ENCODE assay signal across 12 cellular contexts in genomic region chr9:87270241-87271234, GRCh38.
DNase-seq lines count a peak whose midpoint lies in the region; TF ChIP-seq lines count a peak whose summit lies in the region.
"Had no signal": no experiment of that assay in that cellular context is flagged by ENCODE, and none has a peak within 500 bp of the region (broad histone marks: within the 10 kb centered on the region; RNA-seq: fewer than 3 reads in every experiment).

No MANE protein-coding gene starts in this region.

- no peak overlapping the region for H3K4me3 Mint-ChIP-seq in nephron progenitor cell
- H3K4me3 Mint-ChIP-seq: activated CD4-positive, alpha-beta T cell treated with anti-CD3 and anti-CD28 coated beads for 36 hours had no signal

- WGBS in stomach, 5 donors = 28 to 38% (median 31%) methylated on average over 24 of the region's 24 CpGs
- WGBS in esophagus squamous epithelium, 2 donors = 43 to 53% methylated on average over 20 to 24 of the region's 24 CpGs

- no peaks in the 10 kb centered on the region for H3K36me3 Mint-ChIP-seq in nephron progenitor cell (ENCODE audit: low read depth)

- no peak for TF ChIP-seq EP300 in stomach (IDR thresholded peaks at IDR 0.05)

- peak overlapping the region; percentile 46 for H3K4me3 ChIP-seq in SJCRH30
- peak overlapping the region in 1 of 4 donors; percentile 22 for H3K4me3 ChIP-seq in stomach
- peak overlapping the region in 1 of 4 donors; percentile 5 for H3K4me3 ChIP-seq in esophagus squamous epithelium
- H3K4me3 ChIP-seq: BLaER1 had no signal

- TF ChIP-seq CTCF in AG09319 (IDR thresholded peaks at IDR 0.05; ENCODE audit: low read depth, low read length) = no peak
- TF ChIP-seq CTCF in nephron progenitor cell (IDR thresholded peaks at IDR 0.05) = no peak
- TF ChIP-seq CTCF in stomach (IDR thresholded peaks at IDR 0.05) = no peak
- no peak for TF ChIP-seq CTCF in esophagus squamous epithelium (IDR thresholded peaks at IDR 0.05)

- H3K4me1 ChIP-seq in SJCRH30 = peaks cover 36% of the 10 kb centered on the region
- H3K4me1 ChIP-seq in stomach = peaks cover 0 to 26% (median 16%) of the 10 kb centered on the region in 4 donors
- peaks cover 0 to 44% (median 32%) of the 10 kb centered on the region in 3 donors for H3K4me1 ChIP-seq in esophagus squamous epithelium
- H3K4me1 ChIP-seq: parathyroid adenoma had no signal

- H3K36me3 ChIP-seq in SJCRH30 = no peaks in the 10 kb centered on the region
- no peaks in the 10 kb centered on the region for H3K36me3 ChIP-seq in stomach
- no peaks in the 10 kb centered on the region for H3K36me3 ChIP-seq in esophagus squamous epithelium
- H3K36me3 ChIP-seq: BLaER1 had no signal

- peaks cover 32% of the 10 kb centered on the region for H3K4me1 Mint-ChIP-seq in nephron progenitor cell

- no peak for TF ChIP-seq POLR2A in stomach (IDR thresholded peaks at IDR 0.05)
- no peak for TF ChIP-seq POLR2A in esophagus squamous epithelium (IDR thresholded peaks at IDR 0.05)

- H3K27ac ChIP-seq in SJCRH30 (peak overlapping the region; percentile 58), stomach (peak overlapping the region in 1 of 5 donors; percentile 52), esophagus squamous epithelium (peak overlapping the region in 2 of 4 donors; percentile 8 to 60)
- H3K27ac ChIP-seq: BLaER1, parathyroid adenoma had no signal

- peaks cover 6% of the 10 kb centered on the region; the same call in 1 of the 2 replicates for H3K9me3 ChIP-seq in SJCRH30 (replicated peaks)
- no peaks in the 10 kb centered on the region for H3K9me3 ChIP-seq in stomach
- no peaks in the 10 kb centered on the region for H3K9me3 ChIP-seq in esophagus squamous epithelium
- H3K9me3 ChIP-seq: BLaER1 had no signal

- H3K27me3 Mint-ChIP-seq in nephron progenitor cell (ENCODE audit: low read depth, poor library complexity) = peaks cover 3% of the 10 kb centered on the region

- peak; percentile 68 for DNase-seq in AG09319 (ENCODE audit: extremely low read depth, low read depth)
- peak; percentile 75 to 85 for DNase-seq in SJCRH30
- peak; percentile 79 for DNase-seq in fibroblast of gingiva (ENCODE audit: low read depth)
- peak; percentile 24 for DNase-seq in nephron progenitor cell
- no peak for DNase-seq in stomach
- DNase-seq in esophagus squamous epithelium (lab: John Stamatoyannopoulos, UW) = no peak
- no peak for DNase-seq in NCI-H2196 (lab: John Stamatoyannopoulos, UW; ENCODE audit: unreplicated experiment)
- no peak for DNase-seq in SHP77 (lab: John Stamatoyannopoulos, UW)
- DNase-seq: activated CD4-positive, alpha-beta T cell treated with anti-CD3 and anti-CD28 coated beads for 36 hours; KBM-7 had no signal

- H3K27me3 ChIP-seq in SJCRH30 = no peaks in the 10 kb centered on the region
- H3K27me3 ChIP-seq in stomach = no peaks in the 10 kb centered on the region
- peaks cover 0 to 8% (median 0%) of the 10 kb centered on the region in 4 donors for H3K27me3 ChIP-seq in esophagus squamous epithelium

- H3K27ac Mint-ChIP-seq in nephron progenitor cell = peak overlapping the region; percentile 87
- H3K27ac Mint-ChIP-seq: activated CD4-positive, alpha-beta T cell treated with anti-CD3 and anti-CD28 coated beads for 36 hours had no signal

- intact Hi-C loops in stomach (cut with DNase I; ENCODE audit: low total_unique reads) (no loop called here), esophagus squamous epithelium (cut with DNase I) (no loop called here)

- H3K9me3 Mint-ChIP-seq in nephron progenitor cell = peaks cover 9% of the 10 kb centered on the region

Comparison
In these comparisons a context has a peak if more than half of its experiments do, and no peak if none do; other contexts are left out.
1. DNase-seq: peak in AG09319 (single experiment), SJCRH30 (2 of 2), fibroblast of gingiva (single experiment) and nephron progenitor cell (single experiment); none in stomach (single experiment), esophagus squamous epithelium (single experiment), NCI-H2196 (single experiment) and SHP77 (0 of 2).